9 cellular contexts compared by ENCODE assay signal in the genomic region with DNA sequence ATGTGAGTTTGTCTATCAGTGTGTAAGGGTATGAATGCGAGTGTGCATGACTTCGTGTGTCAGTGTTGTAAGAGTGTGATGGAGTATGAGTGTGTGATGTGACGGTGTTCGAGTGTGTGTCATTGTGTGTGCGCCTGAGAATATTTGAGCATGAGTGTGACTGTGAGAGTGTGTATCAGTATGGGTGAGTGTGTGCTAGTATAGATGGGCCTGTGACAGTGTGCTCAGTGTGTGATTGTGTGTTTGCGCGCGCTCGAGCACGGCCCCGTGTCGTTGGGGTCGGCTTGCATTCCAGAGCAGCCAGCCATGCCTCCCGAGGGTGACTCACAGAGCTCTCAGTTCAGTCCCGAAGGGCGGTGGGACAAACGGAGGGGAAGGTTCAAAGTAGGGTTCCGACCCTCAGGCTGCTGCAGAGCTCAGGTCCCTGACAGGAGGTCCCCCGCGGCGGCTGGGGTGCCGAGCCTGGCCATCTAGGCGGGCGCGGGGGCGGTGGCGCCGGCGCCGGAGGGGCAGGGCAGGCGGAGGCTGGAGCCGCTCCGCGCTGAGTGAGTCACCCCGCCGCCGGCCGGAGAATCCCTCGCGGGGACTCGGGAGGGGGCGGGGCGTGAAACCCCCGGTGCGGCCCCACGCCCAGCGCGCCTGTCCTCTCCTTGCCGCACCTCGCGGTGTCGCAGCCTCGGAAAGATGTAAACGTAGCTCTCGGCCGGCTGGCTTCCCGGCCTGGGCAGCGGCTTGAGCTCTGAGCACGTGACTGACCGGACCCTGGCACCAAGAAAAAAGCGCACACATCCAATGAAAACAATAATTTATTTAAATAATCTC. TPM values are rescaled to one million over a fixed set of nuclear protein-coding genes. Genes with fewer than 3 reads are reported as not detected.
DNase-seq lines count a peak whose midpoint lies in the region; ATAC-seq, FAIRE-seq and TF ChIP-seq lines count a peak whose summit lies in the region.
"Had no signal": no experiment of that assay in that cellular context is flagged by ENCODE, and none has a peak within 500 bp of the region (broad histone marks: within the 10 kb centered on the region; RNA-seq: fewer than 3 reads in every experiment).

No MANE protein-coding gene starts in this region.

- no peak for ATAC-seq in GM21619 (IDR thresholded peaks at IDR 0.05; ENCODE audit: unreplicated experiment)

- H3K9me3 Mint-ChIP-seq in CD14-positive monocyte, result peaks cover 0 to 46% (median 29%) of the 10 kb centered on the region in 7 donors

- no peak for TF ChIP-seq POLR2A in sigmoid colon (IDR thresholded peaks at IDR 0.05)

- POLR2A ChIA-PET in HEK293T (lab: Yijun Ruan, JAX), result interaction anchor here (0.6 to 6.2 kb wide), 10 partner anchors 14 to 363 kb away, joined by 3 to 135 read pairs (median 3); a partner anchor contains a TSS

- CTCF ChIA-PET in HEK293T (lab: Yijun Ruan, JAX), result interaction anchor here (0.7 kb wide), 1 partner anchor 390 kb away, joined by 3 read pairs; no protein-coding TSS in a partner anchor

- H3K4me3 ChIP-seq in sigmoid colon, result peak overlapping the region in 3 of 4 donors; percentile 30 to 36 (median 32)
- H3K4me3 ChIP-seq: lung had no signal

- no peak for TF ChIP-seq EP300 in sigmoid colon (IDR thresholded peaks at IDR 0.05)

- H3K36me3 Mint-ChIP-seq in CD14-positive monocyte, result peaks cover 12 to 21% of the 10 kb centered on the region in 2 donors

- peak overlapping the region; percentile 64 to 93 for H3K4me3 Mint-ChIP-seq in CD14-positive monocyte

- H3K27me3 Mint-ChIP-seq in CD14-positive monocyte (ENCODE audit: low read depth in 3 of 3), result peaks cover 87 to 99% (median 95%) of the 10 kb centered on the region in 3 donors

- H3K9me3 ChIP-seq in sigmoid colon, result no peaks in the 10 kb centered on the region

- H3K4me1 ChIP-seq in sigmoid colon, result peaks cover 0 to 94% (median 89%) of the 10 kb centered on the region in 4 donors

- no peak for FAIRE-seq in frontal cortex (lab: Jason Lieb, UNC)

- H3K27ac ChIP-seq in sigmoid colon, result no peak overlapping the region

- peak overlapping the region in 2 of 7 donors; percentile 26 to 40 for H3K27ac Mint-ChIP-seq in CD14-positive monocyte

- peaks cover 74% of the 10 kb centered on the region for H3K4me1 Mint-ChIP-seq in CD14-positive monocyte

- H3K36me3 ChIP-seq in sigmoid colon, result no peaks in the 10 kb centered on the region

- intact Hi-C loops in CD14-positive monocyte (cut with micrococcal nuclease), result no loop called here
- intact Hi-C loops in sigmoid colon (cut with DNase I), result loop anchor here (5.0 kb wide), 1 partner anchor 177 kb away; a partner anchor contains a TSS

- WGBS in sigmoid colon, 2 donors, result 2 to 4% methylated on average over 61 of the region's 61 CpGs

- TF ChIP-seq CTCF in CD14-positive monocyte (IDR thresholded peaks at IDR 0.05) (no peak), sigmoid colon (IDR thresholded peaks at IDR 0.05) (no peak)

- peaks cover 93 to 100% (median 99%) of the 10 kb centered on the region in 3 donors for H3K27me3 ChIP-seq in sigmoid colon

- DNase-seq in CD14-positive monocyte (ENCODE audit: low spot score), result peak; percentile 67
- DNase-seq in HEK293T (ENCODE audit: extremely low spot score), result no peak
- DNase-seq in activated CD8-positive, alpha-beta memory T cell treated with anti-CD3 and anti-CD28 coated beads, Interleukin-2, amount 50 U/mL, for 48 hours, result peak; percentile 75
- DNase-seq in frontal cortex (ENCODE audit: low spot score in 2 of 2), result peak; percentile 57 to 68
- peak; percentile 63 for DNase-seq in sigmoid colon
- no peak for DNase-seq in GF-D8 (lab: John Stamatoyannopoulos, UW)
- DNase-seq in NCI-H1417 (lab: John Stamatoyannopoulos, UW), result no peak

TF ChIP-seq in HEK293T, 16 proteins besides CTCF, POLR2A, EP300 and RAD21:
- no peak for TF ChIP-seq ELF4 (IDR thresholded peaks at IDR 0.05)
- TF ChIP-seq ZNF384 (IDR thresholded peaks at IDR 0.05), result no peak
- no peak for TF ChIP-seq FOXK2 (IDR thresholded peaks at IDR 0.05)
- TF ChIP-seq TARDBP (IDR thresholded peaks at IDR 0.05), result no peak
- peak; percentile 78 for TF ChIP-seq CTBP1 (IDR thresholded peaks at IDR 0.05; ENCODE audit: borderline replicate concordance)
- TF ChIP-seq L3MBTL2 (conservative IDR thresholded peaks at IDR 0.05), result peak; percentile 34; the same call in 1 of the 2 replicates
- no peak for TF ChIP-seq FOXM1 (IDR thresholded peaks at IDR 0.05; ENCODE audit: borderline replicate concordance)
- no peak for TF ChIP-seq BHLHE40 (IDR thresholded peaks at IDR 0.05; ENCODE audit: borderline replicate concordance)
- TF ChIP-seq ARNT (IDR thresholded peaks at IDR 0.05), result no peak
- TF ChIP-seq LEF1 (IDR thresholded peaks at IDR 0.05; ENCODE audit: borderline replicate concordance), result peak; percentile 86
- no peak for TF ChIP-seq SP1 (IDR thresholded peaks at IDR 0.05)
- TF ChIP-seq, protein P1, sequence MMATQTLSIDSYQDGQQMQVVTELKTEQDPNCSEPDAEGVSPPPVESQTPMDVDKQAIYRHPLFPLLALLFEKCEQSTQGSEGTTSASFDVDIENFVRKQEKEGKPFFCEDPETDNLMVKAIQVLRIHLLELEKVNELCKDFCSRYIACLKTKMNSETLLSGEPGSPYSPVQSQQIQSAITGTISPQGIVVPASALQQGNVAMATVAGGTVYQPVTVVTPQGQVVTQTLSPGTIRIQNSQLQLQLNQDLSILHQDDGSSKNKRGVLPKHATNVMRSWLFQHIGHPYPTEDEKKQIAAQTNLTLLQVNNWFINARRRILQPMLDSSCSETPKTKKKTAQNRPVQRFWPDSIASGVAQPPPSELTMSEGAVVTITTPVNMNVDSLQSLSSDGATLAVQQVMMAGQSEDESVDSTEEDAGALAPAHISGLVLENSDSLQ (IDR thresholded peaks at IDR 0.05), result no peak
- TF ChIP-seq FOXA1 (IDR thresholded peaks at IDR 0.05), result no peak

RNA-seq across cellular contexts. Expression of a gene that starts 3.8 kb away (rescaled TPM):
- polyA plus RNA-seq in CD14-positive monocyte, result not detected
- 2.9 TPM for total RNA-seq in frontal cortex
- under 1 TPM in 2 of 4 donors, not detected in 2; under 0.01 to 0.14 TPM for total RNA-seq in sigmoid colon
- under 1 TPM in 1 of 3 donors, not detected in 2; 0.04 TPM for polyA plus RNA-seq in sigmoid colon

RNA-seq across cellular contexts. Expression of a gene that starts 13.6 kb away (rescaled TPM):
- not detected for polyA plus RNA-seq in CD14-positive monocyte
- 21.6 TPM for total RNA-seq in frontal cortex
- 1 to 10 TPM in 1 of 4 donors, under 1 TPM in 3; 0.27 to 1.1 (median 0.52) TPM for total RNA-seq in sigmoid colon
- under 1 TPM in 1 of 3 donors, not detected in 2; 0.22 TPM for polyA plus RNA-seq in sigmoid colon
- total RNA-seq: lung had no signal

Comparison
In these comparisons a context has a peak if more than half of its experiments do, and no peak if none do; other contexts are left out.
1. DNase-seq: peak in CD14-positive monocyte (single experiment), activated CD8-positive, alpha-beta memory T cell treated with anti-CD3 and anti-CD28 coated beads, Interleukin-2, amount 50 U/mL, for 48 hours (single experiment), frontal cortex (2 of 2) and sigmoid colon (single experiment); none in HEK293T (single experiment), GF-D8 (single experiment) and NCI-H1417 (0 of 3).
2. RNA of a gene that starts 13.6 kb away (total RNA-seq): 21.6 TPM in frontal cortex (single experiment); 0.27 to 1.1 TPM in sigmoid colon; every median in the first group is over 10 times any median in the second.